In the genomic region with DNA sequence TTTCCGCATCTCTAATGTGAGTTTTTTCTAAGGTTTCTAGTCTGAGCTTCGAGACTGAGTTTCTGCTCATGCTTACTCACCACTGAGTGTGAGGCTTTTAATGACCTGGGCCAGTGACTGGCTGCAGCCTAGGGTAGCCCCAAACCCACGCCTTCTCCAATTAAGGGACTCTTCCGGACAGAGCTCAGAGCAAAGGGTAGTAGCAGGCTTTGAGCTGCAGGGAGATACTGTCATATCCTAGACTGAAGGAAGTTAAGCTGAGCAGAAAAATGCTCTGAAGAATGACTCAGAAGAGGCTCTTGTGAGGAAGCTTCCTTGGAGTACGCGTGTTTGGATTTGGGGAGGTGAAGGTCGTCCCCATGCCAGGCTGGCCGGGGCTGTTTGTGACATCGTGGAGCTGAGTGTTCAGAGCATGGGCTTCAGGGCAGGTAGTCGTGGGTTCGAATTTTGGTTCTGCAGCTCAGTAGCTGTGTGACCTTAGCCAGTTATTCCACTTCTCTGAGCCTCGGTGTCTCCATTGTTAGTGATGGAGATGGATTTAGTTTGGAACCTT, we compare ENCODE assay signal across 11 cellular contexts. TPM values are rescaled to one million over a fixed set of nuclear protein-coding genes. Genes with fewer than 3 reads are reported as not detected.
DNase-seq lines count a peak whose midpoint lies in the region; ATAC-seq and TF ChIP-seq lines count a peak whose summit lies in the region.
"Had no signal": no experiment of that assay in that cellular context is flagged by ENCODE, and none has a peak within 500 bp of the region (broad histone marks: within the 10 kb centered on the region; RNA-seq: fewer than 3 reads in every experiment).

No MANE protein-coding gene starts in this region.

- H3K9me3 ChIP-seq in left lung: no peaks in the 10 kb centered on the region
- H3K9me3 ChIP-seq: HAP-1 had no signal

- peaks cover 24% of the 10 kb centered on the region for H3K36me3 Mint-ChIP-seq in activated CD8-positive, alpha-beta T cell treated with anti-CD3 and anti-CD28 coated beads for 36 hours (ENCODE audit: low read depth)

- intact Hi-C loops in activated CD8-positive, alpha-beta T cell treated with anti-CD3 and anti-CD28 coated beads for 36 hours (cut with micrococcal nuclease): no loop called here
- intact Hi-C loops in left lung (cut with DNase I): no loop called here

- peaks cover 61% of the 10 kb centered on the region for H3K4me1 Mint-ChIP-seq in activated CD8-positive, alpha-beta T cell treated with anti-CD3 and anti-CD28 coated beads for 36 hours (ENCODE audit: low read depth)

- no peaks in the 10 kb centered on the region for H3K36me3 ChIP-seq in left lung
- H3K36me3 ChIP-seq: HAP-1 had no signal

- H3K4me1 ChIP-seq in foreskin keratinocyte (no peaks in the 10 kb centered on the region), left lung (peaks cover 7 to 48% of the 10 kb centered on the region in 2 donors)

- CTCF ChIA-PET in activated CD8-positive, alpha-beta T cell treated with anti-CD3 and anti-CD28 coated beads for 36 hours (lab: Charles Lee): interaction anchor here (0.6 to 0.9 kb wide), 6 partner anchors 10 to 161 kb away, joined by 3 read pairs; no protein-coding TSS in a partner anchor

- POLR2A ChIA-PET in activated CD8-positive, alpha-beta T cell treated with anti-CD3 and anti-CD28 coated beads for 36 hours (lab: Charles Lee): interaction anchor here (0.6 to 3.6 kb wide), 9 partner anchors 10 to 72 kb away, joined by 3 to 20 read pairs (median 4); no protein-coding TSS in a partner anchor

- H3K9me3 Mint-ChIP-seq in activated CD8-positive, alpha-beta T cell treated with anti-CD3 and anti-CD28 coated beads for 36 hours: no peaks in the 10 kb centered on the region

- H3K27me3 Mint-ChIP-seq in activated CD8-positive, alpha-beta T cell treated with anti-CD3 and anti-CD28 coated beads for 36 hours: no peaks in the 10 kb centered on the region

- no peak for TF ChIP-seq CTCF in activated CD8-positive, alpha-beta T cell treated with anti-CD3 and anti-CD28 coated beads for 36 hours (IDR thresholded peaks at IDR 0.05)
- TF ChIP-seq CTCF in foreskin keratinocyte (conservative IDR thresholded peaks at IDR 0.05) (no peak), left lung (IDR thresholded peaks at IDR 0.05) (no peak)

- H3K27me3 ChIP-seq in foreskin keratinocyte (no peaks in the 10 kb centered on the region), left lung (no peaks in the 10 kb centered on the region)

- H3K4me3 ChIP-seq in left lung: no peak overlapping the region
- H3K4me3 ChIP-seq: HAP-1 had no signal

- ATAC-seq in activated CD8-positive, alpha-beta T cell treated with anti-CD3 and anti-CD28 coated beads for 36 hours: peak; percentile 56
- peak; percentile 10 for ATAC-seq in foreskin keratinocyte
- no peak for ATAC-seq in left lung
- ATAC-seq in HG03460 (IDR thresholded peaks at IDR 0.05; ENCODE audit: unreplicated experiment): no peak

- H3K27ac ChIP-seq in foreskin keratinocyte: no peak overlapping the region
- no peak overlapping the region for H3K27ac ChIP-seq in left lung

- H3K4me3 Mint-ChIP-seq in activated CD8-positive, alpha-beta T cell treated with anti-CD3 and anti-CD28 coated beads for 36 hours: peak overlapping the region; percentile 42

- H3K27ac Mint-ChIP-seq in activated CD8-positive, alpha-beta T cell treated with anti-CD3 and anti-CD28 coated beads for 36 hours: peak overlapping the region; percentile 83

- DNase-seq in AG08396 (ENCODE audit: low spot score) (peak; percentile 64), HPDE6-E6E7 (ENCODE audit: extremely low spot score) (peak; percentile 79), foreskin keratinocyte (peak in 1 of 2 donors; percentile 48), left lung (no peak), HuH-7.5 (ENCODE audit: low spot score) (no peak), NCI-H2171 (lab: John Stamatoyannopoulos, UW) (no peak)
- DNase-seq in activated CD8-positive, alpha-beta T cell treated with anti-CD3 and anti-CD28 coated beads for 36 hours: peak; percentile 72
- DNase-seq: activated CD8-positive, alpha-beta memory T cell treated with anti-CD3 and anti-CD28 coated beads, Interleukin-2, amount 50 U/mL, for 4 hours; NCI-H2081 had no signal

RNA-seq across cellular contexts. Expression of a gene that starts 3.5 kb away (rescaled TPM):
- total RNA-seq in activated CD8-positive, alpha-beta T cell treated with anti-CD3 and anti-CD28 coated beads for 36 hours: 10 to 100 TPM; 55.3 to 55.9 TPM
- 8.3 and 8.6 TPM in 2 replicates for total RNA-seq in foreskin keratinocyte
- 9.4 and 10.4 TPM in 2 replicates for polyA plus RNA-seq in foreskin keratinocyte
- 10 to 100 TPM; 21.0 to 22.9 TPM for total RNA-seq in left lung

RNA-seq across cellular contexts. Expression of a gene that starts 3.7 kb away (rescaled TPM):
- total RNA-seq in activated CD8-positive, alpha-beta T cell treated with anti-CD3 and anti-CD28 coated beads for 36 hours: 10 to 100 TPM; 44.5 to 51.7 TPM
- 45.5 and 50.4 TPM in 2 replicates for total RNA-seq in foreskin keratinocyte
- polyA plus RNA-seq in foreskin keratinocyte: 52.7 and 54.2 TPM in 2 replicates
- total RNA-seq in left lung: 10 to 100 TPM; 30.1 to 31.8 TPM

RNA-seq across cellular contexts. Expression of a gene that starts 14.8 kb away (rescaled TPM):
- 10 to 100 TPM; 31.9 to 32.4 TPM for total RNA-seq in activated CD8-positive, alpha-beta T cell treated with anti-CD3 and anti-CD28 coated beads for 36 hours
- 37.2 and 37.3 TPM in 2 replicates for total RNA-seq in foreskin keratinocyte
- polyA plus RNA-seq in foreskin keratinocyte: 34.5 and 37.4 TPM in 2 replicates
- 10 to 100 TPM; 32.0 to 38.5 TPM for total RNA-seq in left lung

RNA-seq across cellular contexts. Expression of a gene that starts 35.8 kb away (rescaled TPM):
- total RNA-seq in activated CD8-positive, alpha-beta T cell treated with anti-CD3 and anti-CD28 coated beads for 36 hours: 10 to 100 TPM; 18.5 to 19.8 TPM
- total RNA-seq in foreskin keratinocyte: 20.4 and 22.0 TPM in 2 replicates
- 12.8 and 13.8 TPM in 2 replicates for polyA plus RNA-seq in foreskin keratinocyte
- 10 to 100 TPM; 26.1 to 32.1 TPM for total RNA-seq in left lung

Comparison
In these comparisons a context has a peak if more than half of its experiments do, and no peak if none do; other contexts are left out.
1. DNase-seq: peak in AG08396 (single experiment), HPDE6-E6E7 (single experiment) and activated CD8-positive, alpha-beta T cell treated with anti-CD3 and anti-CD28 coated beads for 36 hours (single experiment); none in left lung (0 of 2), HuH-7.5 (single experiment) and NCI-H2171 (single experiment).
2. ATAC-seq: peak in activated CD8-positive, alpha-beta T cell treated with anti-CD3 and anti-CD28 coated beads for 36 hours (single experiment) and foreskin keratinocyte (single experiment); none in left lung (single experiment) and HG03460 (single experiment).